Comparison of ENCODE assay signal across 8 cellular contexts in genomic region chr1:174990382-174990999, GRCh38. TPM values are rescaled to one million over a fixed set of nuclear protein-coding genes. Genes with fewer than 3 reads are reported as not detected.
A peak's percentile ranks its signal among the peaks of the same experiment; 100 is the strongest.
DNase-seq lines count a peak whose midpoint lies in the region; ATAC-seq, FAIRE-seq and TF ChIP-seq lines count a peak whose summit lies in the region.

No MANE protein-coding gene starts in this region.

- peak overlapping the region; percentile 99 for H3K4me2 ChIP-seq in endothelial cell of umbilical vein (ENCODE audit: insufficient read depth, low read length)

- H3K27me3 ChIP-seq in endothelial cell of umbilical vein (ENCODE audit: control insufficient read depth in 2 of 2, insufficient read depth in 2 of 2, low read length in 2 of 2): no peaks in the 10 kb centered on the region

- peaks cover 22% of the 10 kb centered on the region for H3K4me1 ChIP-seq in endothelial cell of umbilical vein (ENCODE audit: control insufficient read depth, extremely low read depth, insufficient read depth, low read length)

- no peaks in the 10 kb centered on the region for H3K27me3 Mint-ChIP-seq in nephron (ENCODE audit: low read depth)
- peaks cover 3% of the 10 kb centered on the region for H3K27me3 Mint-ChIP-seq in endothelial cell (ENCODE audit: unreplicated experiment)

- H3K27ac Mint-ChIP-seq in nephron: peak overlapping the region in 1 of 3 experiments; percentile 66
- H3K27ac Mint-ChIP-seq in endothelial cell (ENCODE audit: unreplicated experiment): no peak overlapping the region

- H3K9me3 ChIP-seq in endothelial cell of umbilical vein (replicated peaks; ENCODE audit: control insufficient read depth, insufficient read depth, low read length): no peaks in the 10 kb centered on the region

- dilution Hi-C loops in endothelial cell of umbilical vein (cut with MboI; ENCODE audit: extremely low pct_ligation_motif_present, low sequenced_read_pairs): no loop called here

- peaks cover 8% of the 10 kb centered on the region for H3K4me1 Mint-ChIP-seq in nephron
- H3K4me1 Mint-ChIP-seq in endothelial cell (ENCODE audit: unreplicated experiment): no peaks in the 10 kb centered on the region

- no peaks in the 10 kb centered on the region for H3K9me1 ChIP-seq in endothelial cell of umbilical vein (replicated peaks; ENCODE audit: control insufficient read depth, extremely low read depth, insufficient read depth, low read length)

- FAIRE-seq in endothelial cell of umbilical vein (lab: Jason Lieb, UNC): peak; percentile 80

- no peaks in the 10 kb centered on the region for H4K20me1 ChIP-seq in endothelial cell of umbilical vein (replicated peaks; ENCODE audit: control insufficient read depth, extremely low read depth, insufficient read depth, low read length)

- no peaks in the 10 kb centered on the region for H3K36me3 ChIP-seq in endothelial cell of umbilical vein (ENCODE audit: control insufficient read depth in 2 of 2, extremely low read depth in 1 of 2, insufficient read depth in 2 of 2, low read length in 2 of 2)

- intact Hi-C loops in endothelial cell of umbilical vein (cut with micrococcal nuclease): loop anchor here (1.0 to 2.0 kb wide), 2 partner anchors 9 to 22 kb away; partner anchors contain the start of gene CACYBP

- H2AFZ ChIP-seq in endothelial cell of umbilical vein (ENCODE audit: low read depth, low read length): peak overlapping the region; percentile 94

- H3K9me3 Mint-ChIP-seq in nephron: no peaks in the 10 kb centered on the region
- H3K9me3 Mint-ChIP-seq in endothelial cell (ENCODE audit: unreplicated experiment): no peaks in the 10 kb centered on the region

- CTCF ChIA-PET in endothelial cell of umbilical vein (lab: Charles Lee): interaction anchor here (1.5 to 2.0 kb wide), 3 partner anchors 9 to 220 kb away, joined by 5 to 17 read pairs (median 9); no protein-coding TSS in a partner anchor

- peak overlapping the region; percentile 84 for H3K9ac ChIP-seq in endothelial cell of umbilical vein (replicated peaks; ENCODE audit: extremely low read depth, insufficient read depth, low read length)

- peak overlapping the region; percentile 83 for H3K27ac ChIP-seq in endothelial cell of umbilical vein (ENCODE audit: insufficient read depth, low read depth, low read length)

- ATAC-seq in HG02885 (IDR thresholded peaks at IDR 0.05; ENCODE audit: poor library complexity, unreplicated experiment) (peak; percentile 46), GM21515 (IDR thresholded peaks at IDR 0.05; ENCODE audit: unreplicated experiment) (no peak), HG02973 (IDR thresholded peaks at IDR 0.05; ENCODE audit: unreplicated experiment) (no peak)

- no peaks in the 10 kb centered on the region for H3K79me2 ChIP-seq in endothelial cell of umbilical vein (ENCODE audit: control insufficient read depth, insufficient read depth, low read length)

- peak; percentile 21 for TF ChIP-seq POLR2A in endothelial cell of umbilical vein (IDR thresholded peaks at IDR 0.05; ENCODE audit: low read depth, low read length)

- peak overlapping the region; percentile 46 to 91 (median 80) for H3K4me3 ChIP-seq in endothelial cell of umbilical vein (replicated peaks in 1 of 3; ENCODE audit: insufficient read depth in 1 of 3, low read depth in 1 of 3, low read length in 3 of 3)

- DNase-seq in COLO829 (ENCODE audit: low spot score): peak; percentile 78
- peak; percentile 42 for DNase-seq in SHP77 treated with DMSO at 0.1 percent for 48 hours (lab: John Stamatoyannopoulos, UW)
- peak; percentile 88 for DNase-seq in endothelial cell of umbilical vein (ENCODE audit: low read depth, low spot score)
- no peak for DNase-seq in endothelial cell (ENCODE audit: low spot score)

- H3K4me3 Mint-ChIP-seq in nephron (peak overlapping the region in 2 of 3 experiments; percentile 23 to 63), endothelial cell (ENCODE audit: unreplicated experiment) (no peak overlapping the region)

- no peaks in the 10 kb centered on the region for H3K36me3 Mint-ChIP-seq in nephron (ENCODE audit: low read depth)
- no peaks in the 10 kb centered on the region for H3K36me3 Mint-ChIP-seq in endothelial cell (ENCODE audit: low read depth, unreplicated experiment)

- no peak for TF ChIP-seq CTCF in endothelial cell of umbilical vein (IDR thresholded peaks at IDR 0.05; ENCODE audit: extremely low read depth in 1 of 2, insufficient read depth in 1 of 2, low read depth in 1 of 2, low read length in 2 of 2)
- no peak for TF ChIP-seq CTCF in nephron (IDR thresholded peaks at IDR 0.05; ENCODE audit: unreplicated experiment in 3 of 3)
- no peak for TF ChIP-seq CTCF in endothelial cell (IDR thresholded peaks at IDR 0.05; ENCODE audit: unreplicated experiment)

- POLR2A ChIA-PET in endothelial cell of umbilical vein (lab: Charles Lee): no interaction called here

- BruUV-seq in endothelial cell of umbilical vein (replicated peaks; lab: Mats Ljungman, UMichigan): TSS peak; percentile 90

TF ChIP-seq in endothelial cell of umbilical vein, 7 proteins besides CTCF, POLR2A, EP300 and RAD21:
- no peak for TF ChIP-seq EZH2 (IDR thresholded peaks at IDR 0.05; ENCODE audit: borderline replicate concordance, low read depth, low read length, severe bottlenecking)
- TF ChIP-seq MAX (IDR thresholded peaks at IDR 0.05; ENCODE audit: insufficient read depth, insufficient read length): no peak
- TF ChIP-seq FOS (IDR thresholded peaks at IDR 0.05; ENCODE audit: borderline replicate concordance, insufficient read depth, low read length): no peak
- TF ChIP-seq GATA2 (IDR thresholded peaks at IDR 0.05; ENCODE audit: insufficient read depth, insufficient read length, low read depth, low read length): no peak
- TF ChIP-seq MYC (IDR thresholded peaks at IDR 0.05; ENCODE audit: low read depth, low read length): no peak
- TF ChIP-seq POLR2AphosphoS5 (IDR thresholded peaks at IDR 0.05; ENCODE audit: insufficient read depth, low read depth, low read length): peak; percentile 20

RNA-seq across cellular contexts. Expression of gene CACYBP, which starts 9.3 kb away (rescaled TPM):
- 149 and 173 TPM in 2 replicates for total RNA-seq in endothelial cell of umbilical vein
- 14.7 and 29.5 TPM in 2 replicates for polyA plus RNA-seq in endothelial cell of umbilical vein
- polyA plus RNA-seq in endothelial cell of umbilical vein (2011; cell fraction: cytosol; rRNA removed): 53.5 and 62.5 TPM in 2 replicates
- polyA plus RNA-seq in endothelial cell of umbilical vein (2011; cell fraction: nucleus; rRNA removed): 24.4 and 34.4 TPM in 2 replicates
- polyA plus RNA-seq in endothelial cell of umbilical vein (2012): 170 and 180 TPM in 2 replicates
- polyA minus RNA-seq in endothelial cell of umbilical vein: 6.7 and 7.0 TPM in 2 replicates
- polyA minus RNA-seq in endothelial cell of umbilical vein (2011; cell fraction: cytosol; rRNA and poly(A)+ RNA removed): 54.7 TPM
- 10.7 and 13.4 TPM in 2 replicates for polyA minus RNA-seq in endothelial cell of umbilical vein (2011; cell fraction: nucleus; rRNA and poly(A)+ RNA removed)
- 95.0 TPM for total RNA-seq in endothelial cell (ENCODE audit: unreplicated experiment)

RNA-seq across cellular contexts. Expression of gene MRPS14, which starts 32.7 kb away (rescaled TPM):
- 31.6 and 31.8 TPM in 2 replicates for total RNA-seq in endothelial cell of umbilical vein
- polyA plus RNA-seq in endothelial cell of umbilical vein: 24.7 and 29.5 TPM in 2 replicates
- 26.5 and 30.6 TPM in 2 replicates for polyA plus RNA-seq in endothelial cell of umbilical vein (2011; cell fraction: cytosol; rRNA removed)
- 15.9 and 20.6 TPM in 2 replicates for polyA plus RNA-seq in endothelial cell of umbilical vein (2011; cell fraction: nucleus; rRNA removed)
- polyA plus RNA-seq in endothelial cell of umbilical vein (2012): 34.4 and 43.6 TPM in 2 replicates
- 15.0 and 20.1 TPM in 2 replicates for polyA minus RNA-seq in endothelial cell of umbilical vein
- polyA minus RNA-seq in endothelial cell of umbilical vein (2011; cell fraction: cytosol; rRNA and poly(A)+ RNA removed): 12.0 TPM
- polyA minus RNA-seq in endothelial cell of umbilical vein (2011; cell fraction: nucleus; rRNA and poly(A)+ RNA removed): 10.0 and 13.1 TPM in 2 replicates
- 41.5 TPM for total RNA-seq in endothelial cell (ENCODE audit: unreplicated experiment)
